In genomic region chr16:68448360-68448970, GRCh38 we compare ENCODE assay signal across 8 cellular contexts. TPM values are rescaled to one million over a fixed set of nuclear protein-coding genes. Genes with fewer than 3 reads are reported as not detected.
DNase-seq lines count a peak whose midpoint lies in the region; ATAC-seq and TF ChIP-seq lines count a peak whose summit lies in the region.

TSS of gene SMPD3 (minus strand) at chr16:68448508. CDS start at chr16:68372181, 76,327 bp downstream.

- H3K9me3 Mint-ChIP-seq in activated naive CD8-positive, alpha-beta T cell treated with anti-CD3 and anti-CD28 coated beads, Interleukin-2, amount 50 U/mL, for 24 hours, result no peaks in the 10 kb centered on the region
- H3K9me3 Mint-ChIP-seq in osteocyte (ENCODE audit: unreplicated experiment), result no peaks in the 10 kb centered on the region

- peak; percentile 32 for TF ChIP-seq POLR2A in testis (IDR thresholded peaks at IDR 0.05)

- H3K4me3 ChIP-seq in GM08714 (ENCODE audit: low read length), result peak within 1 kb of the TSS; percentile 41; the same call in 1 of the 2 replicates
- H3K4me3 ChIP-seq in cardiac muscle cell, result peak within 1 kb of the TSS; percentile 37
- peak within 1 kb of the TSS; percentile 56 to 76 for H3K4me3 ChIP-seq in testis

- H3K4me3 Mint-ChIP-seq in activated naive CD8-positive, alpha-beta T cell treated with anti-CD3 and anti-CD28 coated beads, Interleukin-2, amount 50 U/mL, for 24 hours, result peak within 1 kb of the TSS; percentile 76
- H3K4me3 Mint-ChIP-seq in osteocyte (ENCODE audit: unreplicated experiment), result peak within 1 kb of the TSS; percentile 80

- peaks cover 33% of the 10 kb centered on the region for H3K27me3 Mint-ChIP-seq in activated naive CD8-positive, alpha-beta T cell treated with anti-CD3 and anti-CD28 coated beads, Interleukin-2, amount 50 U/mL, for 24 hours
- peaks cover 3% of the 10 kb centered on the region for H3K27me3 Mint-ChIP-seq in osteocyte (ENCODE audit: unreplicated experiment)

- H3K36me3 ChIP-seq in cardiac muscle cell (no peaks in the 10 kb centered on the region), testis (ENCODE audit: low read depth, missing control alignments) (no peaks in the 10 kb centered on the region)

- no peaks in the 10 kb centered on the region for H3K36me3 Mint-ChIP-seq in activated naive CD8-positive, alpha-beta T cell treated with anti-CD3 and anti-CD28 coated beads, Interleukin-2, amount 50 U/mL, for 24 hours (ENCODE audit: low read depth)
- no peaks in the 10 kb centered on the region for H3K36me3 Mint-ChIP-seq in osteocyte (ENCODE audit: unreplicated experiment)

- no peak for TF ChIP-seq CTCF in cardiac muscle cell (IDR thresholded peaks at IDR 0.05; ENCODE audit: low read depth, low read length)
- TF ChIP-seq CTCF in osteocyte (IDR thresholded peaks at IDR 0.05), result no peak
- TF ChIP-seq CTCF in testis (IDR thresholded peaks at IDR 0.05), result peak in 1 of 3 experiments; percentile 12

- peaks cover 29% of the 10 kb centered on the region for H3K27me3 ChIP-seq in cardiac muscle cell
- H3K27me3 ChIP-seq in testis, result no peaks in the 10 kb centered on the region

- H3K4me1 ChIP-seq in cardiac muscle cell (ENCODE audit: low read depth), result no peaks in the 10 kb centered on the region
- H3K4me1 ChIP-seq in testis, result peaks cover 12% of the 10 kb centered on the region

- H3K27ac ChIP-seq in cardiac muscle cell (no peak within 1 kb of the TSS), testis (no peak within 1 kb of the TSS)

- DNase-seq in NCI-H1417 (lab: John Stamatoyannopoulos, UW), result peak; percentile 98 to 100 (median 99)
- peak; percentile 98 for DNase-seq in SW480 (ENCODE audit: low spot score)
- peak; percentile 97 for DNase-seq in activated naive CD8-positive, alpha-beta T cell treated with anti-CD3 and anti-CD28 coated beads, Interleukin-2, amount 50 U/mL, for 24 hours
- DNase-seq in cardiac muscle cell (ENCODE audit: low read depth in 1 of 2, low spot score in 1 of 2), result peak; percentile 100
- peak; percentile 100 for DNase-seq in osteocyte (ENCODE audit: extremely low spot score, unreplicated experiment)
- DNase-seq in testis, result peak; percentile 99

- ATAC-seq in HG02678 (IDR thresholded peaks at IDR 0.05; ENCODE audit: unreplicated experiment), result peak; percentile 89
- peak; percentile 98 for ATAC-seq in activated naive CD8-positive, alpha-beta T cell treated with anti-CD3 and anti-CD28 coated beads, Interleukin-2, amount 50 U/mL, for 24 hours

- intact Hi-C loops in testis (cut with DNase I; ENCODE audit: low total_unique reads), result no loop called here

- H3K4me1 Mint-ChIP-seq in activated naive CD8-positive, alpha-beta T cell treated with anti-CD3 and anti-CD28 coated beads, Interleukin-2, amount 50 U/mL, for 24 hours, result peaks cover 20% of the 10 kb centered on the region
- peaks cover 16% of the 10 kb centered on the region for H3K4me1 Mint-ChIP-seq in osteocyte (ENCODE audit: unreplicated experiment)

- peak within 1 kb of the TSS; percentile 41 for H3K27ac Mint-ChIP-seq in activated naive CD8-positive, alpha-beta T cell treated with anti-CD3 and anti-CD28 coated beads, Interleukin-2, amount 50 U/mL, for 24 hours
- peak within 1 kb of the TSS; percentile 70 for H3K27ac Mint-ChIP-seq in osteocyte (ENCODE audit: unreplicated experiment)

- 0 to 2% methylated on average over 9 to 58 of the region's 59 CpGs for WGBS in testis, 2 donors

- H3K9me3 ChIP-seq in cardiac muscle cell (ENCODE audit: low read depth), result no peaks in the 10 kb centered on the region
- no peaks in the 10 kb centered on the region for H3K9me3 ChIP-seq in testis

RNA-seq across cellular contexts. Expression of gene SMPD3, which starts in this region (rescaled TPM):
- total RNA-seq in cardiac muscle cell, result 0.27 TPM in 1 of 2 replicates, not detected in the other
- polyA plus RNA-seq in cardiac muscle cell, result 1.5 and 2.8 TPM in 2 replicates
- not detected in 2 replicates for total RNA-seq in osteocyte
- 10 to 100 TPM; 20.6 to 23.4 TPM for total RNA-seq in testis
- 13.3 TPM for polyA plus RNA-seq in testis (ENCODE audit: insufficient read depth, low read depth, low replicate concordance)

Comparison
In these comparisons a context has a peak if more than half of its experiments do, and no peak if none do; other contexts are left out.
1. RNA of gene SMPD3 (total RNA-seq): 20.6 to 23.4 TPM in testis; 0.27 TPM in cardiac muscle cell and not detected in osteocyte; every median in the first group is over 10 times any median in the second.
2. Peak in DNase-seq in osteocyte; RNA of the gene not detected or under 1 TPM.
3. Peak in every context shown above with its lines, with median percentiles within 50 percentile points of each other: H3K4me3 ChIP-seq and DNase-seq.